Comparison of ENCODE assay signal across 19 cellular contexts in the genomic region with DNA sequence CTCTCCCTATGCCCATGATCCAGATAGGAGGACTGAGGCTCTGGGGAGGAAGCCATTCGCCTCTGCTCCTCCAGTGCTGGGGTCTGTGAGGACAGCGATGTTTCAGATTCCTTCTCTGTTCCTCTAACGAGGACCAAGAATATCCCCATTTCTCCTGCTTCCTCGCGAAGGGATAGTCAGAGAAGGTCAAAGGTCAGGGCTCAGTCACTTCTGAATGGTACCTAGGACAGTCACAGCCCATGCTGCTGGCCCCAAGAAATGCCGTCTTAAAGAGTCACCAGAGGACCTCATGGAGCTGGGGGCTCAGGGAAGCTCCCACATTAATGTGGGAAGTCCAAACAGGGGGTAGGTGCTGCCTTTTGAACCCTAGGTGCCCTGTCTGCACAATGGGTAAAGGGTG. TPM values are rescaled to one million over a fixed set of nuclear protein-coding genes. Genes with fewer than 3 reads are reported as not detected.
DNase-seq lines count a peak whose midpoint lies in the region; ATAC-seq and TF ChIP-seq lines count a peak whose summit lies in the region.
"Had no signal": no experiment of that assay in that cellular context is flagged by ENCODE, and none has a peak within 500 bp of the region (broad histone marks: within the 10 kb centered on the region; RNA-seq: fewer than 3 reads in every experiment).

No MANE protein-coding gene starts in this region.

- WGBS in gastroesophageal sphincter (ENCODE audit: low coverage in 1 of 2), 2 donors = 50 to 80% methylated on average over 1 to 2 of the region's 6 CpGs
- WGBS in ovary, 3 donors = 47 to 68% (median 48%) methylated on average over 6 of the region's 6 CpGs
- WGBS in aorta, 2 donors = 4% methylated on average over 6 of the region's 6 CpGs

- TF ChIP-seq POLR2A in gastroesophageal sphincter (IDR thresholded peaks at IDR 0.05) (no peak), ovary (IDR thresholded peaks at IDR 0.05) (no peak), breast epithelium (IDR thresholded peaks at IDR 0.05) (no peak)

- intact Hi-C loops in cardiac septum (cut with DNase I) = no loop called here
- intact Hi-C loops in ovary (cut with DNase I) = no loop called here
- intact Hi-C loops in aorta (cut with DNase I) = loop anchor here in 1 of 2 donors (10.0 kb wide), 1 partner anchor 118 kb away; the partner anchor contains the start of gene BCL2L1
- intact Hi-C loops in breast epithelium (cut with DNase I; ENCODE audit: low total_unique reads) = no loop called here

- no peak for TF ChIP-seq CTCF in right atrium auricular region (IDR thresholded peaks at IDR 0.05)
- TF ChIP-seq CTCF in gastroesophageal sphincter (IDR thresholded peaks at IDR 0.05) = no peak
- TF ChIP-seq CTCF in ovary (IDR thresholded peaks at IDR 0.05) = no peak
- TF ChIP-seq CTCF in breast epithelium (IDR thresholded peaks at IDR 0.05) = no peak

- H3K27me3 ChIP-seq in right atrium auricular region = no peaks in the 10 kb centered on the region
- no peaks in the 10 kb centered on the region for H3K27me3 ChIP-seq in gastroesophageal sphincter
- H3K27me3 ChIP-seq in ovary = no peaks in the 10 kb centered on the region
- no peaks in the 10 kb centered on the region for H3K27me3 ChIP-seq in aorta (ENCODE audit: control insufficient read depth in 1 of 2, insufficient read depth in 2 of 2, low read length in 1 of 2)
- H3K27me3 ChIP-seq in breast epithelium = no peaks in the 10 kb centered on the region
- H3K27me3 ChIP-seq: transverse colon had no signal

- ATAC-seq in gastroesophageal sphincter = no peak
- no peak for ATAC-seq in aorta (ENCODE audit: low FRiP score)
- ATAC-seq in HG03442 (IDR thresholded peaks at IDR 0.05; ENCODE audit: unreplicated experiment) = no peak
- ATAC-seq: esophagus mucosa had no signal

- no peak for DNase-seq in right atrium auricular region (ENCODE audit: low spot score)
- no peak for DNase-seq in cardiac septum (ENCODE audit: low spot score)
- no peak for DNase-seq in ovary
- no peak for DNase-seq in aorta
- DNase-seq in iPS-NIHi7 (ENCODE audit: extremely low spot score) = no peak
- DNase-seq in breast epithelium (ENCODE audit: low spot score in 2 of 2) = no peak
- DNase-seq: activated effector memory CD4-positive, alpha-beta T cell treated with Interleukin-2 at 50 U/mL for 16 hours; CD4-positive, alpha-beta T cell; MV-4-11; NCI-H187 treated with DMSO at 0.1 percent for 48 hours; NCI-H510A; SHP77 treated with DMSO at 0.1 percent for 48 hours; transverse colon had no signal

- H3K36me3 ChIP-seq in right atrium auricular region (no peaks in the 10 kb centered on the region), gastroesophageal sphincter (no peaks in the 10 kb centered on the region), ovary (no peaks in the 10 kb centered on the region), aorta (ENCODE audit: control insufficient read depth in 1 of 2, insufficient read depth in 2 of 2, low read length in 1 of 2) (no peaks in the 10 kb centered on the region), breast epithelium (no peaks in the 10 kb centered on the region)
- H3K36me3 ChIP-seq: transverse colon had no signal

- H3K9me3 ChIP-seq in right atrium auricular region (no peaks in the 10 kb centered on the region), gastroesophageal sphincter (no peaks in the 10 kb centered on the region), ovary (no peaks in the 10 kb centered on the region), aorta (ENCODE audit: control insufficient read depth, low read length) (no peaks in the 10 kb centered on the region), breast epithelium (no peaks in the 10 kb centered on the region)
- H3K9me3 ChIP-seq: transverse colon had no signal

- H3K4me1 ChIP-seq in right atrium auricular region = peaks cover 0 to 44% of the 10 kb centered on the region in 2 donors
- H3K4me1 ChIP-seq in gastroesophageal sphincter = peaks cover 0 to 54% (median 5%) of the 10 kb centered on the region in 3 donors
- H3K4me1 ChIP-seq in ovary (ENCODE audit: insufficient read depth) = peaks cover 38% of the 10 kb centered on the region
- H3K4me1 ChIP-seq in aorta (ENCODE audit: control insufficient read depth in 1 of 2, insufficient read depth in 2 of 2, low read length in 2 of 2) = no peaks in the 10 kb centered on the region
- no peaks in the 10 kb centered on the region for H3K4me1 ChIP-seq in breast epithelium
- H3K4me1 ChIP-seq: transverse colon had no signal

- H3K27ac ChIP-seq in right atrium auricular region = peak overlapping the region; percentile 63 to 74
- H3K27ac ChIP-seq in gastroesophageal sphincter = peak overlapping the region in 3 of 4 donors; percentile 8 to 60 (median 57)
- peak overlapping the region; percentile 14 to 58 for H3K27ac ChIP-seq in ovary
- peak overlapping the region; percentile 36 to 82 for H3K27ac ChIP-seq in aorta (ENCODE audit: low read depth in 1 of 2, low read length in 2 of 2)
- H3K27ac ChIP-seq in breast epithelium = peak overlapping the region in 1 of 2 donors; percentile 69

- TF ChIP-seq EP300 in gastroesophageal sphincter (IDR thresholded peaks at IDR 0.05) = no peak
- no peak for TF ChIP-seq EP300 in ovary (IDR thresholded peaks at IDR 0.05)

- peak overlapping the region in 1 of 2 donors; percentile 52 for H3K4me3 ChIP-seq in right atrium auricular region
- peak overlapping the region in 1 of 2 donors; percentile 35 for H3K4me3 ChIP-seq in gastroesophageal sphincter
- no peak overlapping the region for H3K4me3 ChIP-seq in ovary
- peak overlapping the region in 1 of 2 donors; percentile 53 for H3K4me3 ChIP-seq in aorta (ENCODE audit: low read length in 2 of 2)
- H3K4me3 ChIP-seq in breast epithelium = no peak overlapping the region
- H3K4me3 ChIP-seq: GM23338, transverse colon had no signal

RNA-seq across cellular contexts. Expression of gene FOXS1, which starts 2.1 kb away (rescaled TPM):
- 1 to 10 TPM; 1.9 to 4.2 TPM for total RNA-seq in right atrium auricular region
- total RNA-seq in cardiac septum = 6.1 TPM
- total RNA-seq in gastroesophageal sphincter = 1 to 10 TPM in 2 of 4 donors, under 1 TPM in 1, not detected in 1; 0.62 to 3.9 (median 2.3) TPM
- 1 to 10 TPM in 2 of 7 donors, under 1 TPM in 3, not detected in 2; 0.40 to 1.5 (median 0.69) TPM for total RNA-seq in ovary
- 1 to 10 TPM in 1 of 2 donors, under 1 TPM in 1; 0.52 to 5.0 TPM for polyA plus RNA-seq in ovary
- 10 to 100 TPM in 1 of 2 donors, 1 to 10 TPM in 1; 10.0 to 20.2 TPM for total RNA-seq in aorta
- 10 to 100 TPM; 11.4 to 76.4 TPM for polyA plus RNA-seq in aorta
- under 1 TPM in 2 of 3 donors, not detected in 1; 0.44 to 0.98 TPM for total RNA-seq in breast epithelium
- total RNA-seq: A673; CD4-positive, alpha-beta T cell; GM23338 had no signal

RNA-seq across cellular contexts. Expression of gene MYLK2, which starts 24.1 kb away (rescaled TPM):
- under 1 TPM in 1 of 2 donors, not detected in 1; 0.12 TPM for total RNA-seq in right atrium auricular region
- total RNA-seq in cardiac septum = 0.11 TPM
- total RNA-seq in gastroesophageal sphincter = under 1 TPM in 3 of 4 donors, not detected in 1; 0.27 to 0.54 (median 0.31) TPM
- total RNA-seq in ovary = under 1 TPM in 1 of 7 donors, not detected in 6; 0.08 TPM
- polyA plus RNA-seq in ovary = under 1 TPM; 0.20 to 0.35 TPM
- under 1 TPM in 1 of 2 donors, not detected in 1; 0.30 TPM for total RNA-seq in aorta
- 1 to 10 TPM in 1 of 2 donors, not detected in 1; 8.1 TPM for polyA plus RNA-seq in aorta
- not detected for total RNA-seq in breast epithelium
- total RNA-seq: CD4-positive, alpha-beta T cell; mucosa of gallbladder had no signal

RNA-seq across cellular contexts. Expression of gene DUSP15, which starts 27.0 kb away (rescaled TPM):
- total RNA-seq in right atrium auricular region (10 to 100 TPM in 1 of 2 donors, 1 to 10 TPM in 1; 8.8 to 11.6 TPM), cardiac septum (3.4 TPM), gastroesophageal sphincter (1 to 10 TPM; 1.5 to 8.2 (median 4.5) TPM), ovary (10 to 100 TPM in 2 of 7 donors, 1 to 10 TPM in 5; 5.2 to 17.0 (median 6.9) TPM), aorta (1 to 10 TPM; 2.4 to 4.7 TPM), breast epithelium (1 to 10 TPM; 1.9 to 3.6 (median 2.1) TPM)
- polyA plus RNA-seq in ovary (1 to 10 TPM; 2.5 to 8.4 TPM), aorta (10 to 100 TPM in 1 of 2 donors, 1 to 10 TPM in 1; 2.6 to 31.7 TPM)
- total RNA-seq: A673; CD4-positive, alpha-beta T cell had no signal

RNA-seq across cellular contexts. Expression of gene TTLL9, which starts 27.1 kb away (rescaled TPM):
- total RNA-seq in right atrium auricular region = not detected
- total RNA-seq in cardiac septum = not detected
- total RNA-seq in gastroesophageal sphincter = under 1 TPM in 1 of 4 donors, not detected in 3; 0.47 TPM
- total RNA-seq in ovary = 10 to 100 TPM in 1 of 7 donors, 1 to 10 TPM in 1, under 1 TPM in 5; 0.25 to 10.6 (median 0.47) TPM
- under 1 TPM; 0.24 to 0.30 TPM for polyA plus RNA-seq in ovary
- under 1 TPM; 0.19 to 0.81 TPM for total RNA-seq in aorta
- under 1 TPM in 1 of 2 donors, not detected in 1; 0.61 TPM for polyA plus RNA-seq in aorta
- total RNA-seq in breast epithelium = 1 to 10 TPM in 1 of 3 donors, under 1 TPM in 2; 0.16 to 2.9 (median 0.98) TPM
- total RNA-seq: A673; CD4-positive, alpha-beta T cell; GM23338; transverse colon had no signal
- polyA plus RNA-seq: GM23338 had no signal
